1 cellular context compared by ENCODE assay signal in the genomic region with DNA sequence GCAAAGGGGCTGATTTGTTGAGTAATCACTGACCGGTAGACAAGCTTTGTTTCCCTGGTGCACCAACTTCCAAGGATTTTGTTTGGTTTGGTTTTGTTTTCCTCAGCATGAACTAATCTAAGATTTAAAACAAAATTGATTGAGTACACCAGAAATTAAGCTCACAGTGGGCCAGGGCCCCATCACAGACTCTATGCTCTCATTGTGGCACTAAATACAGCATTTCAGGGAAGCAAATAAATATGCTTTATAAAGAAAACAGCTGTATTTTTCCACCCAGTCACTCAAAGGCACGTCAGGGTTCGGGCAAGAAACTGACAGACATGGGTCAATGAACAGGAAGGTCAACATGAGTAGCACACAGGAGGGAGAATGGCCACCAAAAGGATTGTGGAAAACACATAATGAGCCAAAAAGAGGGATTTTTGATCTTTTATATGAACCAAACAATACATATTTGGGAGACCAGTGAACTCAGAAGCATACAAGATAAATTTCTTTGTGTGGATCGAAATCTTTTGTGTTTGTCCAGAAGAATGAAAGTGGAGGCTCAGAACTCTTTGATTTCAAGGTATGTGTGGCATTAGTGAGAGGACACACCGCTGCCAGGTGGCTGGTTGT.
TF ChIP-seq lines count a peak whose summit lies in the region.

No MANE protein-coding gene starts in this region.

TF ChIP-seq in HepG2, 621 proteins besides CTCF, POLR2A, EP300 and RAD21:
- TF ChIP-seq KDM4B (CRISPR knock-in tag; IDR thresholded peaks at IDR 0.05), result no peak
- TF ChIP-seq SNAPC2 (CRISPR knock-in tag; IDR thresholded peaks at IDR 0.05), result no peak
- no peak for TF ChIP-seq TBX2 (CRISPR knock-in tag; IDR thresholded peaks at IDR 0.05; ENCODE audit: borderline replicate concordance)
- peak; percentile 64; the same call in 1 of the 2 replicates for TF ChIP-seq CBX2 (IDR thresholded peaks at IDR 0.05; ENCODE audit: low read depth, low read length)
- TF ChIP-seq CBX2 (CRISPR knock-in tag; IDR thresholded peaks at IDR 0.05; ENCODE audit: low read depth), result no peak
- TF ChIP-seq NFIC (IDR thresholded peaks at IDR 0.05; ENCODE audit: low read length), result no peak
TF ChIP-seq in HepG2: peak in this region for 1.
